Comparison of ENCODE assay signal across 14 cellular contexts in the genomic region with DNA sequence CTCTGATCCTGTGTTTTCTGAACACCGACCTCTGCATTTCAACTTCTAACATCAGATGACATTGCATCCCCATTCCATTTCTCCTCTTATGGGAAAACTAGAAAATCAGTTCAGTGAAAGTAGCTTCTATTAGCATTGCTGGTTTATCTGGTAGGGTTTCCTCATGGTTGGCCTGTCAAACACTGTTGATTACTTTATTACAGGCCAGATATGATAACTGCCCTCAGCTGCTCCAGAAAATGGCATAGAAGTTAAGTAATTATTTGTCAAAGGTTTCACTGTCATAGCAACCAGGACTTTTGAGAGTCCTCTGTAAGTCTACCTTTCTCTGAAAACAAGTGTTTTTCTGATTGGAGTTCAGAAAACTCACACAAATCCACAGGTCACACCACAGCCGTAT.
"Had no signal": no experiment of that assay in that cellular context is flagged by ENCODE, and none has a peak within 500 bp of the region (broad histone marks: within the 10 kb centered on the region; RNA-seq: fewer than 3 reads in every experiment).

No MANE protein-coding gene starts in this region.

- H3K4me3 ChIP-seq: psoas muscle had no signal

- FAIRE-seq: endometrium had no signal

- H3K27ac ChIP-seq: psoas muscle had no signal

- H3K9me3 ChIP-seq: psoas muscle had no signal

- DNase-seq: activated CD4-positive, alpha-beta T cell treated with anti-CD3 and anti-CD28 coated beads for 1 hour; activated CD4-positive, alpha-beta T cell treated with anti-CD3 and anti-CD28 coated beads, Interleukin-2, amount 50 U/mL, for 48 hours; activated CD8-positive, alpha-beta memory T cell treated with anti-CD3 and anti-CD28 coated beads, Interleukin-2, amount 10 ng/mL, durations not matched to agents 7 days and 5 days; activated effector memory CD4-positive, alpha-beta T cell treated with Interleukin-2 at 50 U/mL for 16 hours; activated T-cell treated with anti-CD3 and anti-CD28 coated beads, Interleukin-2, amount 50 U/mL, for 24 hours; amygdala; cerebellar nuclear complex; immature natural killer cell; mammary epithelial cell; naive thymus-derived CD8-positive, alpha-beta T cell; psoas muscle; stimulated activated CD4-positive, alpha-beta T cell treated with anti-CD3 and anti-CD28 coated beads, Interleukin-4, amount 100 ng/mL, for 1 hour had no signal

- ATAC-seq: activated CD8-positive, alpha-beta memory T cell treated with anti-CD3 and anti-CD28 coated beads, Interleukin-2, amount 10 ng/mL, durations not matched to agents 7 days and 5 days; esophagus mucosa; naive thymus-derived CD8-positive, alpha-beta T cell; psoas muscle had no signal
